10 cellular contexts compared by ENCODE assay signal in genomic region chr17:58786586-58787295, GRCh38. TPM values are rescaled to one million over a fixed set of nuclear protein-coding genes. Genes with fewer than 3 reads are reported as not detected.
DNase-seq lines count a peak whose midpoint lies in the region; ATAC-seq, FAIRE-seq and TF ChIP-seq lines count a peak whose summit lies in the region.
"Had no signal": no experiment of that assay in that cellular context is flagged by ENCODE, and none has a peak within 500 bp of the region (broad histone marks: within the 10 kb centered on the region; RNA-seq: fewer than 3 reads in every experiment).

No MANE protein-coding gene starts in this region.

- no peaks in the 10 kb centered on the region for H3K9me3 Mint-ChIP-seq in Calu3 (ENCODE audit: low read depth, unreplicated experiment)

- CTCF ChIA-PET in Calu3 (lab: Charles Lee) = no interaction called here

- no peaks in the 10 kb centered on the region for H3K36me3 ChIP-seq in bronchial epithelial cell (ENCODE audit: control insufficient read depth, insufficient read depth, low read length)
- H3K36me3 ChIP-seq: transverse colon had no signal

- no TSS peak for BruUV-seq in Calu3 (replicated peaks; lab: Mats Ljungman, UMichigan)

- no peak overlapping the region for H3K4me3 Mint-ChIP-seq in Calu3 (ENCODE audit: low read depth, unreplicated experiment)

- H3K27me3 ChIP-seq in bronchial epithelial cell (ENCODE audit: control insufficient read depth, insufficient read depth, low read length) = peaks cover 2% of the 10 kb centered on the region

- no peaks in the 10 kb centered on the region for H3K4me1 Mint-ChIP-seq in Calu3 (ENCODE audit: low read depth, unreplicated experiment)

- DNase-seq in Calu3 = peak; percentile 10
- peak; percentile 27 for DNase-seq in NCI-H146 treated with DMSO at 0.1 percent for 48 hours (lab: John Stamatoyannopoulos, UW; ENCODE audit: unreplicated experiment)
- DNase-seq in bronchial epithelial cell (ENCODE audit: low read depth) = peak; percentile 66
- peak; percentile 69 for DNase-seq in non-pigmented ciliary epithelial cell (ENCODE audit: low read depth)
- no peak for DNase-seq in nucleus accumbens (lab: John Stamatoyannopoulos, UW)
- no peak for DNase-seq in activated effector memory CD4-positive, alpha-beta T cell treated with anti-CD3 and anti-CD28 coated beads, Interleukin-2, amount 50 U/mL, for 16 hours
- DNase-seq: transverse colon had no signal

- H3K27me3 Mint-ChIP-seq in Calu3 (ENCODE audit: unreplicated experiment) = no peaks in the 10 kb centered on the region

- no peak overlapping the region for H3K4me3 ChIP-seq in bronchial epithelial cell (ENCODE audit: low read depth, low read length)
- H3K4me3 ChIP-seq: transverse colon had no signal

- no peak overlapping the region for H3K27ac Mint-ChIP-seq in Calu3 (ENCODE audit: unreplicated experiment)

- ATAC-seq in HG03457 (IDR thresholded peaks at IDR 0.05; ENCODE audit: unreplicated experiment) (no peak), HG02642 (IDR thresholded peaks at IDR 0.05; ENCODE audit: poor library complexity, unreplicated experiment) (no peak)

- intact Hi-C loops in Calu3 (cut with micrococcal nuclease; ENCODE audit: unreplicated experiment) = no loop called here

- H3K36me3 Mint-ChIP-seq in Calu3 (ENCODE audit: insufficient read depth, unreplicated experiment) = no peaks in the 10 kb centered on the region

- FAIRE-seq in bronchial epithelial cell (lab: Jason Lieb, UNC) = no peak

- TF ChIP-seq CTCF in Calu3 (IDR thresholded peaks at IDR 0.05; ENCODE audit: unreplicated experiment) (no peak), bronchial epithelial cell (IDR thresholded peaks at IDR 0.05; ENCODE audit: insufficient read depth, low read length, severe bottlenecking) (no peak)

RNA-seq across cellular contexts. Expression of gene PPM1E, which starts 31.1 kb away (rescaled TPM):
- total RNA-seq in Calu3 (2022) = 0.07 and 0.09 TPM in 2 replicates
- 0.26 and 0.38 TPM in 2 replicates for total RNA-seq in bronchial epithelial cell
- total RNA-seq: mononuclear cell had no signal

Comparison
In these comparisons a context has a peak if more than half of its experiments do, and no peak if none do; other contexts are left out.
1. DNase-seq: peak in Calu3 (single experiment), NCI-H146 treated with DMSO at 0.1 percent for 48 hours (single experiment), bronchial epithelial cell (single experiment) and non-pigmented ciliary epithelial cell (single experiment); none in nucleus accumbens (0 of 56) and activated effector memory CD4-positive, alpha-beta T cell treated with anti-CD3 and anti-CD28 coated beads, Interleukin-2, amount 50 U/mL, for 16 hours (single experiment).